Comparison of ENCODE assay signal across 8 cellular contexts in the genomic region with DNA sequence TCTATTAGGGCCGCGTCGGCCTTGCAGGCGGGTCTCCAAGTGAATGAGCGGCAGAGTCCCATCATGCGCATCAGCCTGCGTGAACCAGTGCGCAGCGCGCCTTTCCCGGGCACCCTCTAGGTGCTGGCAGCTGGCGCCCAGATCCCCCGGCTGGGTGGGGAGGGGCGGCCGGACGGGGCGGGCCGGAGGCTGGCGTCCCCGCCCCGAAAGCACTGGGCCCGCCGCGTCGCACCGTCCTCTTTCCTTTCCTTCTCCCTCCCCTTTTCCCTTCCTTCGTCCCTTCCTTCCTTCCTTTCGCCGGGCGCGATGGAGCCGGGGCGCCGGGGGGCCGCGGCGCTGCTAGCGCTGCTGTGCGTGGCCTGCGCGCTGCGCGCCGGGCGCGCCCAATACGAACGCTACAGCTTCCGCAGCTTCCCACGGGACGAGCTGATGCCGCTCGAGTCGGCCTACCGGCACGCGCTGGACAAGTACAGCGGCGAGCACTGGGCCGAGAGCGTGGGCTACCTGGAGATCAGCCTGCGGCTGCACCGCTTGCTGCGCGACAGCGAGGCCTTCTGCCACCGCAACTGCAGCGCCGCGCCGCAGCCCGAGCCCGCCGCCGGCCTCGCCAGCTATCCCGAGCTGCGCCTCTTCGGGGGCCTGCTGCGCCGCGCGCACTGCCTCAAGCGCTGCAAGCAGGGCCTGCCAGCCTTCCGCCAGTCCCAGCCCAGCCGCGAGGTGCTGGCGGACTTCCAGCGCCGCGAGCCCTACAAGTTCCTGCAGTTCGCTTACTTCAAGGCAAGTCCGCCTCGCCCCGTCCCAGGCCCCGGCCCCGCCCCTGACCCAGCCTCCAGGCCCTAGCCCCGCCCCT. TPM values are rescaled to one million over a fixed set of nuclear protein-coding genes. Genes with fewer than 3 reads are reported as not detected.
A peak's percentile ranks its signal among the peaks of the same experiment; 100 is the strongest.
DNase-seq lines count a peak whose midpoint lies in the region; ATAC-seq, FAIRE-seq and TF ChIP-seq lines count a peak whose summit lies in the region.

CRTAP (plus strand) TSS at position 243 of the 850 bp plus-strand sequence; CDS start at position 307, 64 bp downstream.

- DNase-seq in GM23338 (ENCODE audit: low spot score) (peak; percentile 94), Kasumi-1 (lab: John Stamatoyannopoulos, UW) (peak; percentile 92), SK-MEL-5 (ENCODE audit: low read depth, low spot score) (peak; percentile 92), frontal cortex (ENCODE audit: low spot score in 2 of 2) (peak; percentile 74)
- peak; percentile 89 for DNase-seq in activated naive CD4-positive, alpha-beta T cell treated with Interleukin-2 at 50 U/mL for 16 hours

- H3K27me3 Mint-ChIP-seq in GM23338 (ENCODE audit: insufficient read depth, low read depth, poor library complexity), result peaks cover 2% of the 10 kb centered on the region

- TF ChIP-seq CTCF in GM23338 (conservative IDR thresholded peaks at IDR 0.05; ENCODE audit: low read depth in 2 of 2) (no peak), neutrophil (IDR thresholded peaks at IDR 0.05) (peak; percentile 35), subcutaneous adipose tissue (IDR thresholded peaks at IDR 0.05; ENCODE audit: low read depth) (no peak)

- H3K9me3 Mint-ChIP-seq in GM23338, result peaks cover 5% of the 10 kb centered on the region; the same call in 2 of the 3 replicates

- no peak within 1 kb of the TSS for H3K27ac ChIP-seq in GM23338 (ENCODE audit: low read depth)
- peak within 1 kb of the TSS; percentile 90 for H3K27ac ChIP-seq in neutrophil

- H3K79me2 ChIP-seq in GM23338 (replicated peaks; ENCODE audit: insufficient read depth), result peaks cover 26% of the 10 kb centered on the region; the same call in 1 of the 2 replicates

- peak; percentile 92 for ATAC-seq in GM23338

- peaks cover 14% of the 10 kb centered on the region for H3K4me1 Mint-ChIP-seq in GM23338

- no peaks in the 10 kb centered on the region for H3K36me3 ChIP-seq in ES-I3 (ENCODE audit: insufficient read depth, low read length)
- no peaks in the 10 kb centered on the region for H3K36me3 ChIP-seq in GM23338 (ENCODE audit: insufficient read depth)
- no peaks in the 10 kb centered on the region for H3K36me3 ChIP-seq in neutrophil

- in situ Hi-C loops in SK-MEL-5 (cut with HindIII; ENCODE audit: low pct_unique_long_range_greater_than_20kb, low sequenced_read_pairs), result no loop called here

- no peaks in the 10 kb centered on the region; the same call in 2 of the 3 replicates for H3K36me3 Mint-ChIP-seq in GM23338 (ENCODE audit: low read depth)

- FAIRE-seq in frontal cortex (lab: Jason Lieb, UNC), result no peak

- peaks cover 5% of the 10 kb centered on the region; the same call in 1 of the 2 replicates for H3K27me3 ChIP-seq in GM23338 (ENCODE audit: insufficient read depth)
- H3K27me3 ChIP-seq in neutrophil, result no peaks in the 10 kb centered on the region

- H3F3A ChIP-seq in GM23338 (replicated peaks; ENCODE audit: low read depth), result peaks cover 8% of the 10 kb centered on the region; the same call in 1 of the 2 replicates

- peak within 1 kb of the TSS; percentile 100 for H2AFZ ChIP-seq in GM23338

- no peak within 1 kb of the TSS for H3K27ac Mint-ChIP-seq in GM23338

- H3K9ac ChIP-seq in ES-I3 (ENCODE audit: low read depth, low read length), result peak within 1 kb of the TSS; percentile 96

- peak within 1 kb of the TSS; percentile 80 for H3K4me3 Mint-ChIP-seq in GM23338

- no peaks in the 10 kb centered on the region; the same call in none of the 2 replicates for H4K20me1 ChIP-seq in GM23338 (replicated peaks; ENCODE audit: insufficient read depth)

- H3K9me3 ChIP-seq in ES-I3 (ENCODE audit: control insufficient read depth, insufficient read depth, low read length) (0 out of 2 replicates have a peak, but pooled peaks cover 3% of the 10 kb centered on the region), neutrophil (no peaks in the 10 kb centered on the region)

- no peaks in the 10 kb centered on the region for H3K4me1 ChIP-seq in ES-I3 (ENCODE audit: insufficient read depth, low read length)
- peaks cover 15% of the 10 kb centered on the region for H3K4me1 ChIP-seq in GM23338 (ENCODE audit: insufficient read depth)
- peaks cover 28 to 30% of the 10 kb centered on the region in 2 experiments for H3K4me1 ChIP-seq in neutrophil (ENCODE audit: control insufficient read depth in 1 of 2, insufficient read depth in 1 of 2, low read depth in 1 of 2, low read length in 1 of 2)

- H3K4me2 ChIP-seq in GM23338, result peak within 1 kb of the TSS; percentile 90

- H3K9me2 ChIP-seq in GM23338 (ENCODE audit: insufficient read depth), result no peaks in the 10 kb centered on the region

- H3K4me3 ChIP-seq in GM23338, result peak within 1 kb of the TSS; percentile 89
- peak within 1 kb of the TSS; percentile 81 to 84 for H3K4me3 ChIP-seq in neutrophil (ENCODE audit: low read depth in 1 of 2, low read length in 1 of 2)

TF ChIP-seq in GM23338, 12 proteins besides CTCF, POLR2A, EP300 and RAD21:
- TF ChIP-seq POLR2AphosphoS5 (IDR thresholded peaks at IDR 0.05; ENCODE audit: low read depth) (peak; percentile 71), ZNF114 (CRISPR knock-in tag; IDR thresholded peaks at IDR 0.05) (no peak), EZH2phosphoT487 (IDR thresholded peaks at IDR 0.05; ENCODE audit: unreplicated experiment) (no peak), ZNF462 (CRISPR knock-in tag; IDR thresholded peaks at IDR 0.05) (no peak)
- TF ChIP-seq, protein P1, sequence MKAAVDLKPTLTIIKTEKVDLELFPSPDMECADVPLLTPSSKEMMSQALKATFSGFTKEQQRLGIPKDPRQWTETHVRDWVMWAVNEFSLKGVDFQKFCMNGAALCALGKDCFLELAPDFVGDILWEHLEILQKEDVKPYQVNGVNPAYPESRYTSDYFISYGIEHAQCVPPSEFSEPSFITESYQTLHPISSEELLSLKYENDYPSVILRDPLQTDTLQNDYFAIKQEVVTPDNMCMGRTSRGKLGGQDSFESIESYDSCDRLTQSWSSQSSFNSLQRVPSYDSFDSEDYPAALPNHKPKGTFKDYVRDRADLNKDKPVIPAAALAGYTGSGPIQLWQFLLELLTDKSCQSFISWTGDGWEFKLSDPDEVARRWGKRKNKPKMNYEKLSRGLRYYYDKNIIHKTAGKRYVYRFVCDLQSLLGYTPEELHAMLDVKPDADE (IDR thresholded peaks at IDR 0.05), result no peak
TF ChIP-seq in GM23338: peak in this region for 1.

RNA-seq across cellular contexts. Expression of gene CRTAP, which starts in this region (rescaled TPM):
- total RNA-seq in GM23338 (2014; rRNA removed; shearing (Covaris generic)), result 185 and 210 TPM in 2 replicates
- polyA plus RNA-seq in GM23338 (2016; fragmentation: Nextera tagmentation; extraction: Ambion mirVana), result 71.9 and 75.3 TPM in 2 replicates
- total RNA-seq in SK-MEL-5 (2014; rRNA removed; shearing (Covaris generic)), result 430 and 464 TPM in 2 replicates
- 677 and 894 TPM in 2 replicates for polyA plus RNA-seq in SK-MEL-5 (2015; cell fraction: cytosol; rRNA removed)
- 80.7 and 93.7 TPM in 2 replicates for polyA plus RNA-seq in SK-MEL-5 (2015; cell fraction: nucleus; rRNA removed)
- total RNA-seq in frontal cortex (9.8 TPM), subcutaneous adipose tissue (100 to 1,000 TPM; 234 to 469 (median 380) TPM)

Comparison
In these comparisons a context has a peak if more than half of its experiments do, and no peak if none do; other contexts are left out.
1. RNA of gene CRTAP (total RNA-seq): 430 to 464 TPM in SK-MEL-5, 234 to 469 TPM in subcutaneous adipose tissue and 185 to 210 TPM in GM23338; 9.8 TPM in frontal cortex (single experiment); every median in the first group is over 10 times any median in the second.
2. Peak in every context shown above with its lines, with median percentiles within 50 percentile points of each other: DNase-seq.